ENCODE assay signal across 11 cellular contexts in genomic region chr12:14910090-14910915, GRCh38. TPM values are rescaled to one million over a fixed set of nuclear protein-coding genes. Genes with fewer than 3 reads are reported as not detected.
DNase-seq lines count a peak whose midpoint lies in the region; ATAC-seq, FAIRE-seq and TF ChIP-seq lines count a peak whose summit lies in the region.
"Had no signal": no experiment of that assay in that cellular context is flagged by ENCODE, and none has a peak within 500 bp of the region (broad histone marks: within the 10 kb centered on the region; RNA-seq: fewer than 3 reads in every experiment).

No MANE protein-coding gene starts in this region.

- CTCF ChIA-PET in Calu3 (lab: Charles Lee) (interaction anchor here (0.6 kb wide), 1 partner anchor 21 kb away, joined by 3 read pairs; no protein-coding TSS in a partner anchor), K562 (lab: Yijun Ruan, JAX; ENCODE audit: low intra/inter-chr PET ratio) (no interaction called here)
- CTCF ChIA-PET in naive thymus-derived CD4-positive, alpha-beta T cell (lab: Charles Lee), result no interaction called here

- H3K79me2 ChIP-seq in K562 (ENCODE audit: control insufficient read depth, insufficient read depth, low read length), result no peaks in the 10 kb centered on the region

- peak overlapping the region; percentile 88 for H3K27ac Mint-ChIP-seq in Calu3 (ENCODE audit: unreplicated experiment)
- peak overlapping the region in 8 of 9 donors; percentile 20 to 94 (median 62) for H3K27ac Mint-ChIP-seq in naive thymus-derived CD4-positive, alpha-beta T cell

- H3K27ac ChIP-seq in K562 (ENCODE audit: extremely low read depth, low read depth, low read length) (no peak overlapping the region), adrenal gland (peak overlapping the region in 2 of 5 donors; percentile 18 to 27)
- H3K27ac ChIP-seq in naive thymus-derived CD4-positive, alpha-beta T cell (ENCODE audit: low read depth, low read length), result no peak overlapping the region
- H3K27ac ChIP-seq: heart left ventricle had no signal

- peak overlapping the region; percentile 25 for H3K4me3 Mint-ChIP-seq in Calu3 (ENCODE audit: low read depth, unreplicated experiment)
- peak overlapping the region in 2 of 10 donors; percentile 19 to 30 for H3K4me3 Mint-ChIP-seq in naive thymus-derived CD4-positive, alpha-beta T cell

- POLR2A ChIA-PET in K562 (lab: Yijun Ruan, JAX), result no interaction called here
- POLR2A ChIA-PET in naive thymus-derived CD4-positive, alpha-beta T cell (lab: Charles Lee), result no interaction called here

- H3K27me3 Mint-ChIP-seq in Calu3 (ENCODE audit: unreplicated experiment), result no peaks in the 10 kb centered on the region
- no peaks in the 10 kb centered on the region for H3K27me3 Mint-ChIP-seq in naive thymus-derived CD4-positive, alpha-beta T cell

- ATAC-seq in K562, result no peak
- ATAC-seq in naive thymus-derived CD4-positive, alpha-beta T cell, result no peak
- ATAC-seq: heart left ventricle had no signal

- intact Hi-C loops in Calu3 (cut with micrococcal nuclease; ENCODE audit: unreplicated experiment) (no loop called here), K562 (cut with micrococcal nuclease) (no loop called here), adrenal gland (cut with DNase I) (no loop called here)
- intact Hi-C loops in naive thymus-derived CD4-positive, alpha-beta T cell (cut with micrococcal nuclease), result loop anchor here in 1 of 2 donors (2.0 kb wide), 1 partner anchor 26 kb away; the partner anchor contains the start of gene MGP

- H3K36me3 Mint-ChIP-seq in Calu3 (ENCODE audit: insufficient read depth, unreplicated experiment), result peaks cover 6% of the 10 kb centered on the region
- H3K36me3 Mint-ChIP-seq in naive thymus-derived CD4-positive, alpha-beta T cell, result peaks cover 34 to 79% (median 74%) of the 10 kb centered on the region in 5 donors

- H3K9me3 Mint-ChIP-seq in Calu3 (ENCODE audit: low read depth, unreplicated experiment), result peaks cover 6% of the 10 kb centered on the region
- H3K9me3 Mint-ChIP-seq in naive thymus-derived CD4-positive, alpha-beta T cell, result peaks cover 0 to 9% (median 0%) of the 10 kb centered on the region in 11 donors

- H2AFZ ChIP-seq in K562 (ENCODE audit: low read depth, low read length), result 0 out of 2 replicates have a peak overlapping the region, but pooled peaks have one; percentile 23

- no peak for TF ChIP-seq EP300 in K562 (IDR thresholded peaks at IDR 0.05; ENCODE audit: low read length)

- TF ChIP-seq RAD21 in K562 (CRISPR knock-in tag; conservative IDR thresholded peaks at IDR 0.05 in 1 of 2, IDR thresholded peaks at IDR 0.05 in 1 of 2), result no peak

- TF ChIP-seq POLR2A in K562 (conservative IDR thresholded peaks at IDR 0.05) (no peak), adrenal gland (IDR thresholded peaks at IDR 0.05) (no peak)

- no peaks in the 10 kb centered on the region for H3K36me3 ChIP-seq in K562 (ENCODE audit: control insufficient read depth, insufficient read depth, low read length)
- peaks cover 0 to 38% (median 10%) of the 10 kb centered on the region in 3 experiments for H3K36me3 ChIP-seq in naive thymus-derived CD4-positive, alpha-beta T cell (ENCODE audit: control insufficient read depth in 2 of 3, insufficient read depth in 3 of 3, low read length in 3 of 3)
- no peaks in the 10 kb centered on the region for H3K36me3 ChIP-seq in adrenal gland (replicated peaks in 1 of 2)

- in situ Hi-C loops in K562 (cut with MboI), result no loop called here

- no peaks in the 10 kb centered on the region for H3K4me1 ChIP-seq in K562 (replicated peaks in 1 of 2; ENCODE audit: control insufficient read depth in 2 of 2, insufficient read depth in 2 of 2, low read length in 2 of 2)
- H3K4me1 ChIP-seq in naive thymus-derived CD4-positive, alpha-beta T cell (ENCODE audit: control insufficient read depth in 2 of 2, insufficient read depth in 2 of 2, low read length in 2 of 2), result no peaks in the 10 kb centered on the region
- H3K4me1 ChIP-seq in adrenal gland (replicated peaks in 1 of 2), result peaks cover 7 to 16% of the 10 kb centered on the region in 2 donors

- H3K4me2 ChIP-seq in K562 (ENCODE audit: insufficient read depth, low read length), result no peak overlapping the region

- H3K27me3 ChIP-seq in K562 (ENCODE audit: control insufficient read depth in 2 of 2, insufficient read depth in 2 of 2, low read length in 2 of 2), result no peaks in the 10 kb centered on the region
- no peaks in the 10 kb centered on the region for H3K27me3 ChIP-seq in naive thymus-derived CD4-positive, alpha-beta T cell (ENCODE audit: control insufficient read depth in 2 of 2, insufficient read depth in 2 of 2, low read length in 2 of 2)
- no peaks in the 10 kb centered on the region for H3K27me3 ChIP-seq in adrenal gland
- H3K27me3 ChIP-seq: heart left ventricle had no signal

- DNase-seq in Calu3 (no peak), MV-4-11 (lab: John Stamatoyannopoulos, UW) (peak; percentile 24), K562 (ENCODE audit: extremely low read depth in 1 of 4, low spot score in 3 of 4) (no peak), adrenal gland (no peak), ecto neural progenitor cell (ENCODE audit: low spot score) (no peak), UCSD-AML1 (lab: John Stamatoyannopoulos, UW; ENCODE audit: unreplicated experiment) (no peak), NCI-H748 treated with DMSO at 0.1 percent for 48 hours (lab: John Stamatoyannopoulos, UW) (no peak)
- peak in 1 of 9 donors; percentile 55 for DNase-seq in naive thymus-derived CD4-positive, alpha-beta T cell
- DNase-seq: COR-L47, heart left ventricle, NCI-H1048 had no signal

- BruUV-seq in Calu3 (replicated peaks; lab: Mats Ljungman, UMichigan) (no TSS peak), K562 (replicated peaks; lab: Mats Ljungman, UMichigan) (no TSS peak)

- H3K4me3 ChIP-seq in K562 (no peak overlapping the region), adrenal gland (no peak overlapping the region)
- H3K4me3 ChIP-seq in naive thymus-derived CD4-positive, alpha-beta T cell (ENCODE audit: low read length), result no peak overlapping the region
- H3K4me3 ChIP-seq: heart left ventricle had no signal

- no peak overlapping the region for H3K9ac ChIP-seq in K562 (ENCODE audit: insufficient read depth in 1 of 2, low read depth in 2 of 2, low read length in 2 of 2)

- TF ChIP-seq CTCF in Calu3 (IDR thresholded peaks at IDR 0.05; ENCODE audit: unreplicated experiment), result no peak
- no peak for TF ChIP-seq CTCF in K562 (IDR thresholded peaks at IDR 0.05 in 2 of 3, conservative IDR thresholded peaks at IDR 0.05 in 1 of 3; ENCODE audit: insufficient read depth in 2 of 3, low read depth in 1 of 3, low read length in 3 of 3)
- TF ChIP-seq CTCF in adrenal gland (IDR thresholded peaks at IDR 0.05), result no peak

- no peaks in the 10 kb centered on the region for H4K20me1 ChIP-seq in K562 (replicated peaks; ENCODE audit: control insufficient read depth, insufficient read depth, low read length)

- no peaks in the 10 kb centered on the region for H3K9me1 ChIP-seq in K562 (ENCODE audit: control insufficient read depth, insufficient read depth, low read length)

- FAIRE-seq in K562 (lab: Jason Lieb, UNC), result no peak

- H3K4me1 Mint-ChIP-seq in Calu3 (ENCODE audit: low read depth, unreplicated experiment), result peaks cover 48% of the 10 kb centered on the region
- H3K4me1 Mint-ChIP-seq in naive thymus-derived CD4-positive, alpha-beta T cell, result peaks cover 8 to 34% (median 25%) of the 10 kb centered on the region in 7 donors

- H3K9me3 ChIP-seq in K562 (replicated peaks; ENCODE audit: control insufficient read depth, insufficient read depth, low read depth, low read length) (no peaks in the 10 kb centered on the region), adrenal gland (replicated peaks in 1 of 3) (no peaks in the 10 kb centered on the region)
- H3K9me3 ChIP-seq in naive thymus-derived CD4-positive, alpha-beta T cell (ENCODE audit: control insufficient read depth in 2 of 3, low read length in 3 of 3), result no peaks in the 10 kb centered on the region
- H3K9me3 ChIP-seq: heart left ventricle had no signal

- WGBS in K562 (ENCODE audit: insufficient coverage, low coverage, missing lambda C conversion rate), result 9% methylated on average over 5 of the region's 5 CpGs
- WGBS in adrenal gland, 4 donors, result 64 to 79% (median 69%) methylated on average over 5 of the region's 5 CpGs

RNA-seq across cellular contexts. Expression of gene MGP, which starts 24.6 kb away (rescaled TPM):
- total RNA-seq in Calu3 (2022) (0.64 TPM in 1 of 2 replicates, not detected in the other), K562 (2014; rRNA removed) (not detected in 2 replicates), K562 (2014; rRNA removed; fragmentation: Illumina TruSeq; extraction: Trizol) (not detected in 2 replicates), K562 (2015; rRNA removed; fragmentation: Illumina TruSeq; extraction: Trizol) (not detected in 2 replicates), K562 (2021) (0.96 and 1.2 TPM in 2 replicates), adrenal gland (1,000 to 10,000 TPM; 1,007 to 2,003 (median 1,366) TPM)
- not detected in 2 replicates for total RNA-seq in K562 (2011; cell fraction: chromatin; rRNA removed; ENCODE audit: low replicate concordance)
- not detected in 2 replicates for total RNA-seq in K562 (2011; cell fraction: nucleolus; rRNA removed)
- total RNA-seq in K562 (2011; cell fraction: nucleoplasm; rRNA removed), result not detected in 2 replicates
- polyA plus RNA-seq in K562 (2011; rRNA removed) (not detected in 2 replicates), K562 (2014; fragmentation: Illumina TruSeq; extraction: Trizol) (not detected in 2 replicates), K562 (2014; fragmentation: Nextera tagmentation; extraction: Ambion mirVana) (not detected), K562 (2014; rRNA removed) (not detected in 2 replicates), adrenal gland (1,000 to 10,000 TPM in 2 of 3 donors, 100 to 1,000 TPM in 1; 999 to 1,170 (median 1,064) TPM)
- 0.09 and 0.34 TPM in 2 replicates for polyA plus RNA-seq in K562 (2011; cell fraction: cytosol; rRNA removed)
- not detected in 2 replicates for polyA plus RNA-seq in K562 (2011; cell fraction: nucleus; rRNA removed)
- polyA plus RNA-seq in K562 (2012), result not detected in 2 replicates
- polyA minus RNA-seq in K562 (2011; rRNA and poly(A)+ RNA removed), result not detected in 2 replicates
- polyA minus RNA-seq in K562 (2011; cell fraction: cytosol; rRNA and poly(A)+ RNA removed), result not detected in 2 replicates
- not detected in 2 replicates for polyA minus RNA-seq in K562 (2011; cell fraction: nucleus; rRNA and poly(A)+ RNA removed)
- 1 to 10 TPM in 2 of 5 experiments, under 1 TPM in 1, not detected in 2; 0.49 to 4.1 (median 1.7) TPM for total RNA-seq in naive thymus-derived CD4-positive, alpha-beta T cell
- under 1 TPM in 1 of 2 donors, not detected in 1; 0.48 TPM for polyA plus RNA-seq in naive thymus-derived CD4-positive, alpha-beta T cell

RNA-seq across cellular contexts. Expression of gene ERP27, which starts 28.0 kb away (rescaled TPM):
- total RNA-seq in Calu3 (2022), result 0.17 and 2.3 TPM in 2 replicates
- not detected in 2 replicates for total RNA-seq in K562 (2011; cell fraction: chromatin; rRNA removed; ENCODE audit: low replicate concordance)
- total RNA-seq in K562 (2011; cell fraction: nucleolus; rRNA removed), result not detected in 2 replicates
- not detected in 2 replicates for total RNA-seq in K562 (2011; cell fraction: nucleoplasm; rRNA removed)
- total RNA-seq in K562 (2014; rRNA removed), result 0.27 TPM in 1 of 2 replicates, not detected in the other
- 0.07 TPM in 1 of 2 replicates, not detected in the other for total RNA-seq in K562 (2014; rRNA removed; fragmentation: Illumina TruSeq; extraction: Trizol)
- total RNA-seq in K562 (2015; rRNA removed; fragmentation: Illumina TruSeq; extraction: Trizol), result 0.11 TPM in 1 of 2 replicates, not detected in the other
- 0.13 TPM in 1 of 2 replicates, not detected in the other for total RNA-seq in K562 (2021)
- not detected in 2 replicates for polyA plus RNA-seq in K562 (2011; rRNA removed)
- not detected in 2 replicates for polyA plus RNA-seq in K562 (2011; cell fraction: cytosol; rRNA removed)
- not detected in 2 replicates for polyA plus RNA-seq in K562 (2011; cell fraction: nucleus; rRNA removed)
- 0.05 TPM in 1 of 2 replicates, not detected in the other for polyA plus RNA-seq in K562 (2012)
- 0.08 TPM in 1 of 2 replicates, not detected in the other for polyA plus RNA-seq in K562 (2014; fragmentation: Illumina TruSeq; extraction: Trizol)
- not detected for polyA plus RNA-seq in K562 (2014; fragmentation: Nextera tagmentation; extraction: Ambion mirVana)
- not detected in 2 replicates for polyA plus RNA-seq in K562 (2014; rRNA removed)
- not detected in 2 replicates for polyA minus RNA-seq in K562 (2011; rRNA and poly(A)+ RNA removed)
- polyA minus RNA-seq in K562 (2011; cell fraction: cytosol; rRNA and poly(A)+ RNA removed), result not detected in 2 replicates
- polyA minus RNA-seq in K562 (2011; cell fraction: nucleus; rRNA and poly(A)+ RNA removed), result not detected in 2 replicates
- total RNA-seq in naive thymus-derived CD4-positive, alpha-beta T cell, result 10 to 100 TPM; 12.6 to 20.3 (median 19.1) TPM
- polyA plus RNA-seq in naive thymus-derived CD4-positive, alpha-beta T cell, result 1 to 10 TPM; 5.6 to 5.8 TPM
- total RNA-seq in adrenal gland, result 1 to 10 TPM in 4 of 8 donors, under 1 TPM in 2, not detected in 2; 0.18 to 2.3 (median 1.1) TPM
- 1 to 10 TPM in 2 of 3 donors, under 1 TPM in 1; 0.34 to 3.0 (median 1.2) TPM for polyA plus RNA-seq in adrenal gland

RNA-seq across cellular contexts. Expression of gene ARHGDIB, which starts 51.1 kb away (rescaled TPM):
- total RNA-seq in Calu3 (2022), result 23.5 and 23.6 TPM in 2 replicates
- total RNA-seq in K562 (2011; cell fraction: chromatin; rRNA removed; ENCODE audit: low replicate concordance), result 0.39 TPM in 1 of 2 replicates, not detected in the other
- 0.53 TPM in 1 of 2 replicates, not detected in the other for total RNA-seq in K562 (2011; cell fraction: nucleolus; rRNA removed)
- 0.76 and 0.81 TPM in 2 replicates for total RNA-seq in K562 (2011; cell fraction: nucleoplasm; rRNA removed)
- total RNA-seq in K562 (2014; rRNA removed), result 63.2 and 100 TPM in 2 replicates
- total RNA-seq in K562 (2014; rRNA removed; fragmentation: Illumina TruSeq; extraction: Trizol), result 67.3 and 68.7 TPM in 2 replicates
- total RNA-seq in K562 (2015; rRNA removed; fragmentation: Illumina TruSeq; extraction: Trizol), result 145 and 151 TPM in 2 replicates
- total RNA-seq in K562 (2021), result 51.1 and 55.8 TPM in 2 replicates
- polyA plus RNA-seq in K562 (2011; rRNA removed), result 9.5 and 21.9 TPM in 2 replicates
- 11.3 and 35.3 TPM in 2 replicates for polyA plus RNA-seq in K562 (2011; cell fraction: cytosol; rRNA removed)
- polyA plus RNA-seq in K562 (2011; cell fraction: nucleus; rRNA removed), result 2.8 and 7.8 TPM in 2 replicates
- 132 and 187 TPM in 2 replicates for polyA plus RNA-seq in K562 (2012)
- 114 and 145 TPM in 2 replicates for polyA plus RNA-seq in K562 (2014; fragmentation: Illumina TruSeq; extraction: Trizol)
- polyA plus RNA-seq in K562 (2014; fragmentation: Nextera tagmentation; extraction: Ambion mirVana), result 100 to 1,000 TPM; 171 to 204 TPM
- 90.4 and 116 TPM in 2 replicates for polyA plus RNA-seq in K562 (2014; rRNA removed)
- 12.7 and 19.3 TPM in 2 replicates for polyA minus RNA-seq in K562 (2011; rRNA and poly(A)+ RNA removed)
- polyA minus RNA-seq in K562 (2011; cell fraction: cytosol; rRNA and poly(A)+ RNA removed), result 3.9 and 4.3 TPM in 2 replicates
- polyA minus RNA-seq in K562 (2011; cell fraction: nucleus; rRNA and poly(A)+ RNA removed), result 0.27 and 4.2 TPM in 2 replicates
- total RNA-seq in naive thymus-derived CD4-positive, alpha-beta T cell, result 1,000 to 10,000 TPM in 1 of 5 experiments, 100 to 1,000 TPM in 4; 776 to 1,263 (median 833) TPM
- 1,000 to 10,000 TPM; 3,273 to 3,336 TPM for polyA plus RNA-seq in naive thymus-derived CD4-positive, alpha-beta T cell
- 100 to 1,000 TPM in 5 of 8 donors, 10 to 100 TPM in 3; 72.7 to 196 (median 109) TPM for total RNA-seq in adrenal gland
- polyA plus RNA-seq in adrenal gland, result 100 to 1,000 TPM; 157 to 190 (median 165) TPM

Comparison
In these comparisons a context has a peak if more than half of its experiments do, and no peak if none do; other contexts are left out.
1. RNA of gene MGP, which starts 24.6 kb away (total RNA-seq): 1,007 to 2,003 TPM in adrenal gland; 0.49 to 4.1 TPM in naive thymus-derived CD4-positive, alpha-beta T cell, 0.64 TPM in Calu3 and 0.96 to 1.2 TPM in K562; every median in the first group is over 100 times any median in the second.